In the genomic region with DNA sequence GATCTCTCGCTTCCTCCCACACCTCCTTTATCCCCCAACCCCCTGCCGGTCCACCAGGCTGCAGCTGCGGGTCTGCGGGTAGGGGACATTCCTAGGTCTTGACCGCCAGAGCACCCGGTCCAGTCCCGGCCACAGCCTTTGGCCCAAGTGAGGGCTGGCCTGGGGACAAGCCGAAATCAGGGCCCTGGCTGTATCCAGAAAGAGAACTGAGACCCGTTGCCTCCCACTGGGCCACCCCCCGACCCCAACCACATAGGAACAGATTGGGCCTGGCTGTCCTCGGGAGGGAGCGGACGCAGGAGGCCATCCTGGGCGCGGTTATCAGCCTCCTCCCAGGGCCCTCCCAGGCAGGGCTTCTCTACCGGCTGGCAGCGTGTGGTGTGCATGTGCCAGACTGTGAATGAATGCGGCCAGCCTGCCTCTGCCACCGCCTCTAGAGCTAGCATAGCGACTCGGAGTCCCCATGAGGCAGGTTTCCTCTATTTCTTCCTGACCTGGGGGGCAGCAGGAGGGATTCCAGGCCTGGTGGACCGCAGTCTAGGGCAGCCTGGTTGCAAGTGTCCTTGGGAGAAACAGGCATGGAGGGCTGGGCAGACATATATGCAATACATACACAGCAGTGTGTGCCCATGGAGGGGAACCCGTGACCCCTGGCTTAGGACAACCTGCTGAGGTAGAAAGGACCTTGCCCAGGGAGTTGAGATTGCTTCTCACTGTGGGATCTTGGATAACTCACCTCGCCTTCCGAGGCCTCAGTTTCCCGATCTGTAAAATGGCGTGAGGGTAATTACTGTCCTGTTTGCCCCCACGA, we compare ENCODE assay signal across 7 cellular contexts. TPM values are rescaled to one million over a fixed set of nuclear protein-coding genes. Genes with fewer than 3 reads are reported as not detected.
DNase-seq lines count a peak whose midpoint lies in the region; ATAC-seq and TF ChIP-seq lines count a peak whose summit lies in the region.

No MANE protein-coding gene starts in this region.

- DNase-seq in HK-2 (ENCODE audit: unreplicated experiment): peak; percentile 25
- DNase-seq in WTC11 (ENCODE audit: low spot score): no peak
- peak; percentile 15 for DNase-seq in effector CD8-positive, alpha-beta T cell (lab: John Stamatoyannopoulos, UW)
- peak; percentile 72 for DNase-seq in natural killer cell
- DNase-seq in D341Med (ENCODE audit: low spot score): no peak
- DNase-seq in NCI-H146 (lab: John Stamatoyannopoulos, UW): no peak

- no peaks in the 10 kb centered on the region for H3K36me3 Mint-ChIP-seq in WTC11
- no peaks in the 10 kb centered on the region for H3K36me3 Mint-ChIP-seq in natural killer cell

- peak overlapping the region; percentile 98 for H3K27ac Mint-ChIP-seq in WTC11
- H3K27ac Mint-ChIP-seq in natural killer cell: peak overlapping the region; percentile 90 to 94

- H3K4me3 Mint-ChIP-seq in WTC11: peak overlapping the region; percentile 99
- H3K4me3 Mint-ChIP-seq in natural killer cell: peak overlapping the region; percentile 91

- intact Hi-C loops in natural killer cell (cut with micrococcal nuclease): loop anchor here (2.0 to 10.0 kb wide), 2 partner anchors 38 to 120 kb away; partner anchors contain the start of genes NHP2 and PHYKPL

- ATAC-seq in WTC11 (no peak), natural killer cell (peak; percentile 41 to 67 (median 55)), HG02623 (IDR thresholded peaks at IDR 0.05; ENCODE audit: unreplicated experiment) (no peak)

- H3K9me3 Mint-ChIP-seq in WTC11: peaks cover 5% of the 10 kb centered on the region; the same call in 1 of the 2 replicates
- no peaks in the 10 kb centered on the region for H3K9me3 Mint-ChIP-seq in natural killer cell

- CTCF ChIA-PET in WTC11 (lab: Charles Lee): interaction anchor here (1.4 to 8.9 kb wide), 5 partner anchors 10 to 38 kb away, joined by 3 to 138 read pairs (median 8); no protein-coding TSS in a partner anchor

- no peak for TF ChIP-seq CTCF in WTC11 (IDR thresholded peaks at IDR 0.05)
- TF ChIP-seq CTCF in natural killer cell (IDR thresholded peaks at IDR 0.05): no peak

- no peaks in the 10 kb centered on the region for H3K27me3 Mint-ChIP-seq in WTC11 (ENCODE audit: low read depth)
- peaks cover 8 to 22% of the 10 kb centered on the region in 2 donors for H3K27me3 Mint-ChIP-seq in natural killer cell (ENCODE audit: low read depth in 2 of 2)

- peaks cover 44% of the 10 kb centered on the region for H3K4me1 Mint-ChIP-seq in WTC11
- H3K4me1 Mint-ChIP-seq in natural killer cell: peaks cover 29 to 44% of the 10 kb centered on the region in 2 donors

- POLR2A ChIA-PET in WTC11 (lab: Charles Lee): interaction anchor here (0.6 to 6.0 kb wide), 10 partner anchors 11 to 401 kb away, joined by 3 to 60 read pairs (median 4); partner anchors contain the start of gene HNRNPAB

TF ChIP-seq in WTC11, 78 proteins besides CTCF, POLR2A, EP300 and RAD21 (continues in another document):
- no peak for TF ChIP-seq ATF3 (CRISPR knock-in tag; conservative IDR thresholded peaks at IDR 0.05)
- TF ChIP-seq, protein P1, sequence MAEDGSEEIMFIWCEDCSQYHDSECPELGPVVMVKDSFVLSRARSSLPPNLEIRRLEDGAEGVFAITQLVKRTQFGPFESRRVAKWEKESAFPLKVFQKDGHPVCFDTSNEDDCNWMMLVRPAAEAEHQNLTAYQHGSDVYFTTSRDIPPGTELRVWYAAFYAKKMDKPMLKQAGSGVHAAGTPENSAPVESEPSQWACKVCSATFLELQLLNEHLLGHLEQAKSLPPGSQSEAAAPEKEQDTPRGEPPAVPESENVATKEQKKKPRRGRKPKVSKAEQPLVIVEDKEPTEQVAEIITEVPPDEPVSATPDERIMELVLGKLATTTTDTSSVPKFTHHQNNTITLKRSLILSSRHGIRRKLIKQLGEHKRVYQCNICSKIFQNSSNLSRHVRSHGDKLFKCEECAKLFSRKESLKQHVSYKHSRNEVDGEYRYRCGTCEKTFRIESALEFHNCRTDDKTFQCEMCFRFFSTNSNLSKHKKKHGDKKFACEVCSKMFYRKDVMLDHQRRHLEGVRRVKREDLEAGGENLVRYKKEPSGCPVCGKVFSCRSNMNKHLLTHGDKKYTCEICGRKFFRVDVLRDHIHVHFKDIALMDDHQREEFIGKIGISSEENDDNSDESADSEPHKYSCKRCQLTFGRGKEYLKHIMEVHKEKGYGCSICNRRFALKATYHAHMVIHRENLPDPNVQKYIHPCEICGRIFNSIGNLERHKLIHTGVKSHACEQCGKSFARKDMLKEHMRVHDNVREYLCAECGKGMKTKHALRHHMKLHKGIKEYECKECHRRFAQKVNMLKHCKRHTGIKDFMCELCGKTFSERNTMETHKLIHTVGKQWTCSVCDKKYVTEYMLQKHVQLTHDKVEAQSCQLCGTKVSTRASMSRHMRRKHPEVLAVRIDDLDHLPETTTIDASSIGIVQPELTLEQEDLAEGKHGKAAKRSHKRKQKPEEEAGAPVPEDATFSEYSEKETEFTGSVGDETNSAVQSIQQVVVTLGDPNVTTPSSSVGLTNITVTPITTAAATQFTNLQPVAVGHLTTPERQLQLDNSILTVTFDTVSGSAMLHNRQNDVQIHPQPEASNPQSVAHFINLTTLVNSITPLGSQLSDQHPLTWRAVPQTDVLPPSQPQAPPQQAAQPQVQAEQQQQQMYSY (CRISPR knock-in tag; IDR thresholded peaks at IDR 0.05): no peak
- TF ChIP-seq ARID4B (CRISPR knock-in tag; IDR thresholded peaks at IDR 0.05; ENCODE audit: borderline replicate concordance): 0 out of 2 replicates have a peak, but pooled peaks have one; percentile 40
- TF ChIP-seq KAT7 (CRISPR knock-in tag; IDR thresholded peaks at IDR 0.05; ENCODE audit: borderline replicate concordance): 0 out of 2 replicates have a peak, but pooled peaks have one; percentile 24
- no peak for TF ChIP-seq ZNF219 (CRISPR knock-in tag; IDR thresholded peaks at IDR 0.05; ENCODE audit: borderline replicate concordance)
- TF ChIP-seq NFE2L1 (CRISPR knock-in tag; IDR thresholded peaks at IDR 0.05): no peak
- TF ChIP-seq SOX15 (CRISPR knock-in tag; IDR thresholded peaks at IDR 0.05): no peak
- TF ChIP-seq NFYB (CRISPR knock-in tag; conservative IDR thresholded peaks at IDR 0.05; ENCODE audit: low read depth): no peak
- no peak for TF ChIP-seq USF2 (CRISPR knock-in tag; IDR thresholded peaks at IDR 0.05)

RNA-seq across cellular contexts. Expression of gene N4BP3, which starts 1.2 kb away (rescaled TPM):
- total RNA-seq in WTC11 (2021): 40.3 to 46.2 TPM (median 41.6 TPM) in 3 replicates
- total RNA-seq in natural killer cell: 10 to 100 TPM in 1 of 3 donors, 1 to 10 TPM in 2; 5.6 to 16.9 (median 9.0) TPM

RNA-seq across cellular contexts. Expression of gene RMND5B, which starts 16.3 kb away (rescaled TPM):
- total RNA-seq in WTC11 (2021) (86.1 to 93.3 TPM (median 92.5 TPM) in 3 replicates), natural killer cell (10 to 100 TPM in 1 of 3 donors, 1 to 10 TPM in 2; 9.2 to 12.7 (median 9.5) TPM)

RNA-seq across cellular contexts. Expression of gene NHP2, which starts 39.2 kb away (rescaled TPM):
- total RNA-seq in WTC11 (2021): 263 to 269 TPM (median 264 TPM) in 3 replicates
- 10 to 100 TPM; 39.2 to 43.5 (median 40.2) TPM for total RNA-seq in natural killer cell

Comparison
In these comparisons a context has a peak if more than half of its experiments do, and no peak if none do; other contexts are left out.
1. DNase-seq: peak in HK-2 (single experiment), effector CD8-positive, alpha-beta T cell (single experiment) and natural killer cell (single experiment); none in WTC11 (single experiment), D341Med (single experiment) and NCI-H146 (single experiment).
2. ATAC-seq: peak in natural killer cell (3 of 3); none in WTC11 (single experiment) and HG02623 (single experiment).